8 cellular contexts compared by ENCODE assay signal in the genomic region with DNA sequence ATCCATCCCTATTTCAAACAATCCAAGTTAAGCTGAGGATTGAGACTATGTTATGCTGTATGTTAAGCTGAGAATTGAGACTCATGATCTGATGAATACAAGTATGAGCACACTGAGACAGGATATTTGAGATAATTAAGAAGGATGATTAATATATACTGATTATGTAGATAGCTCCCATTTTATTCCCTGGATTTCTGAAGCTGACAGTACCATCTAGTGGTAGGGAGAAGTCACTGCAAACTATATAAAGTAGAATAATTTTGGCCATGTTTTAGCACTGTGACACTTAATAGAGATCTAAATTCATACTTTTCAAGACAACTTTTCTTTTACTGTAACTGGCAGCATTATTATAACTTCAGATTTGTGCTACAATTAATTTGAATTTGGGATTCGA. TPM values are rescaled to one million over a fixed set of nuclear protein-coding genes. Genes with fewer than 3 reads are reported as not detected.
DNase-seq lines count a peak whose midpoint lies in the region; ATAC-seq and TF ChIP-seq lines count a peak whose summit lies in the region.

No MANE protein-coding gene starts in this region.

- no peaks in the 10 kb centered on the region for H3K27me3 Mint-ChIP-seq in endodermal cell (ENCODE audit: insufficient read depth)

- H3K4me3 Mint-ChIP-seq in endodermal cell: no peak overlapping the region

- in situ Hi-C loops in gastrocnemius medialis (cut with MboI; ENCODE audit: low sequenced_read_pairs in 4 of 4): loop anchor here in 3 of 4 donors (10.0 to 25.0 kb wide), 2 partner anchors 601 to 609 kb away; no protein-coding TSS in a partner anchor

- ATAC-seq in gastrocnemius medialis (no peak), GM19455 (IDR thresholded peaks at IDR 0.05; ENCODE audit: unreplicated experiment) (no peak), HG03196 (IDR thresholded peaks at IDR 0.05; ENCODE audit: unreplicated experiment) (no peak)

- H3K27me3 ChIP-seq in endodermal cell (ENCODE audit: control insufficient read depth, insufficient read depth, low read length, poor library complexity, severe bottlenecking) (no peaks in the 10 kb centered on the region), gastrocnemius medialis (no peaks in the 10 kb centered on the region)

- peaks cover 21% of the 10 kb centered on the region for H3K36me3 Mint-ChIP-seq in endodermal cell (ENCODE audit: low read depth)

- intact Hi-C loops in gastrocnemius medialis (cut with DNase I; ENCODE audit: low total_unique reads): loop anchor here (5.0 kb wide), 1 partner anchor 604 kb away; no protein-coding TSS in a partner anchor

- H3K9me3 ChIP-seq in endodermal cell (ENCODE audit: control insufficient read depth, low read length) (no peaks in the 10 kb centered on the region), gastrocnemius medialis (no peaks in the 10 kb centered on the region)

- no peak overlapping the region for H3K27ac ChIP-seq in endodermal cell (ENCODE audit: low read depth, low read length)
- H3K27ac ChIP-seq in gastrocnemius medialis: no peak overlapping the region

- TF ChIP-seq POLR2A in gastrocnemius medialis (IDR thresholded peaks at IDR 0.05): no peak

- WGBS in endodermal cell (ENCODE audit: insufficient coverage in 1 of 2, insufficient read length in 1 of 2), 2 experiments: 100% methylated on average over 1 of the region's 1 CpG; no CpG with 5 or more reads in 1 of the 2 experiments

- H3K27ac Mint-ChIP-seq in endodermal cell: no peak overlapping the region

- H3K9ac ChIP-seq in endodermal cell (ENCODE audit: extremely low read depth, low read length, poor library complexity, severe bottlenecking): no peak overlapping the region

- peaks cover 24% of the 10 kb centered on the region for H3K9me3 Mint-ChIP-seq in endodermal cell

- H3K4me1 ChIP-seq in endodermal cell (ENCODE audit: control insufficient read depth, insufficient read depth, low read length) (no peaks in the 10 kb centered on the region), gastrocnemius medialis (no peaks in the 10 kb centered on the region)

- DNase-seq in NCI-H2029 treated with DMSO at 0.1 percent for 48 hours (lab: John Stamatoyannopoulos, UW) (peak; percentile 7), NCI-H2029 (lab: John Stamatoyannopoulos, UW) (no peak), NCI-H2196 (lab: John Stamatoyannopoulos, UW; ENCODE audit: unreplicated experiment) (peak; percentile 4), endodermal cell (no peak), gastrocnemius medialis (no peak)
- no peak for DNase-seq in activated naive CD4-positive, alpha-beta T cell treated with anti-CD3 and anti-CD28 coated beads, Interleukin-2, amount 50 U/mL, for 16 hours

- H3K36me3 ChIP-seq in endodermal cell (ENCODE audit: control insufficient read depth, insufficient read depth, low read length): peaks cover 34% of the 10 kb centered on the region
- H3K36me3 ChIP-seq in gastrocnemius medialis: no peaks in the 10 kb centered on the region

- TF ChIP-seq CTCF in endodermal cell (conservative IDR thresholded peaks at IDR 0.05): peak; percentile 80
- peak; percentile 19 to 60 (median 33) for TF ChIP-seq CTCF in gastrocnemius medialis (IDR thresholded peaks at IDR 0.05 in 4 of 5, conservative IDR thresholded peaks at IDR 0.05 in 1 of 5)

- no peak overlapping the region for H3K4me3 ChIP-seq in endodermal cell (ENCODE audit: low read length)
- H3K4me3 ChIP-seq in gastrocnemius medialis: no peak overlapping the region

- H3K4me1 Mint-ChIP-seq in endodermal cell: no peaks in the 10 kb centered on the region

RNA-seq across cellular contexts. Expression of a gene that starts 23.1 kb away (rescaled TPM):
- total RNA-seq in endodermal cell (10 to 100 TPM; 41.5 to 50.1 TPM), gastrocnemius medialis (1 to 10 TPM; 3.8 to 7.2 (median 5.7) TPM)
- polyA plus RNA-seq in endodermal cell (2013, experiment 1 of 2): 85.0 TPM
- 80.7 TPM for polyA plus RNA-seq in endodermal cell (2013, experiment 2 of 2)

Comparison
In these comparisons a context has a peak if more than half of its experiments do, and no peak if none do; other contexts are left out.
1. DNase-seq: peak in NCI-H2029 treated with DMSO at 0.1 percent for 48 hours (single experiment) and NCI-H2196 (single experiment); none in NCI-H2029 (single experiment), endodermal cell (single experiment), gastrocnemius medialis (0 of 2) and activated naive CD4-positive, alpha-beta T cell treated with anti-CD3 and anti-CD28 coated beads, Interleukin-2, amount 50 U/mL, for 16 hours (single experiment).
2. RNA of a gene that starts 23.1 kb away (total RNA-seq): 41.5 to 50.1 TPM in endodermal cell; 3.8 to 7.2 TPM in gastrocnemius medialis; every median in the first group is over 4 times any median in the second.